In the genomic region with DNA sequence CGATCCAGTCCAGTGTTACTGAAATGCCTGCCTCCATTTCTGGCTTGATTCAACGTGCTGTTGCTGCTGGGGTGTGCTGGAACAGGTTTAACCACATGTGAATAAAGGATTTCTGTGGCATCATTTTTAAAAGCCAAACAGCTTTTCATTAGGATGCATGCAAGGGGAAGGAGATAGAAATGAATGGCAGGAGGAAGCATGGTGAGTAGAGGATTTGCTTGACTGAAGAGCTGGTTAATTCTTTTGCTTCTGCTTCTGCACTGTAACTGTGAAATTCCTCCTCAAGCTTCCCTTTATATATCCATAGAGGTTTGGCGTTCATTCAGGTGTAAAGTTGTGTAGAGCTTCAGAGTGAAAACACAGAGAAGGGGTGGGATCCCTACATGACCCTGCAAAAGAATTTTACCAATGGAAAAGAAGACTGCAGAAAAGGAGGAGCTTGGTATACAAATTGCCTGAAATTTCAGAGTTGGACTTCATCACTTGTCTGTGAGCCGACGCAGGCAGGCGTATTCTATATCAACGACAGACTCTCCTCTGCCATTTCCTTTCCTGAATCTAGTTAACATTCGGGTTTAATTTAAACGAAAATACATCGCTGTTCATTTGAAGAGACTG, we compare ENCODE assay signal across 9 cellular contexts. TPM values are rescaled to one million over a fixed set of nuclear protein-coding genes. Genes with fewer than 3 reads are reported as not detected.
DNase-seq lines count a peak whose midpoint lies in the region; ATAC-seq and TF ChIP-seq lines count a peak whose summit lies in the region.
"Had no signal": no experiment of that assay in that cellular context is flagged by ENCODE, and none has a peak within 500 bp of the region (broad histone marks: within the 10 kb centered on the region; RNA-seq: fewer than 3 reads in every experiment).

A gene with protein sequence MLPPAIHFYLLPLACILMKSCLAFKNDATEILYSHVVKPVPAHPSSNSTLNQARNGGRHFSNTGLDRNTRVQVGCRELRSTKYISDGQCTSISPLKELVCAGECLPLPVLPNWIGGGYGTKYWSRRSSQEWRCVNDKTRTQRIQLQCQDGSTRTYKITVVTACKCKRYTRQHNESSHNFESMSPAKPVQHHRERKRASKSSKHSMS (minus strand): TSS at position 270 of the 618 bp plus-strand sequence. CDS start 70 bp downstream, at position 200.

- TF ChIP-seq CTCF in CD4-positive, alpha-beta T cell (IDR thresholded peaks at IDR 0.05): no peak
- no peak for TF ChIP-seq CTCF in epithelial cell of esophagus (IDR thresholded peaks at IDR 0.05; ENCODE audit: insufficient read depth, low read depth, low read length, missing control alignments)

- H3K9me3 ChIP-seq in CD4-positive, alpha-beta T cell (ENCODE audit: control insufficient read depth, low read length): no peaks in the 10 kb centered on the region

- H3K27ac Mint-ChIP-seq in CD4-positive, alpha-beta T cell: no peak within 1 kb of the TSS
- peak within 1 kb of the TSS in 2 of 10 donors; percentile 29 to 61 for H3K27ac Mint-ChIP-seq in naive thymus-derived CD8-positive, alpha-beta T cell
- no peak within 1 kb of the TSS for H3K27ac Mint-ChIP-seq in stimulated activated naive CD8-positive, alpha-beta T cell treated with anti-CD3 and anti-CD28 coated beads, Interleukin-15, amount 100 ng/mL, for 72 hours

- intact Hi-C loops in CD4-positive, alpha-beta T cell (cut with DNase I, micrococcal nuclease): no loop called here

- no peak for DNase-seq in CD4-positive, alpha-beta T cell
- DNase-seq in NCI-H446 treated with DMSO at 0.1 percent for 48 hours (lab: John Stamatoyannopoulos, UW) (peak; percentile 57), epithelial cell of esophagus (ENCODE audit: low read depth) (peak; percentile 59), NCI-H345 (lab: John Stamatoyannopoulos, UW) (no peak)
- no peak for DNase-seq in naive thymus-derived CD8-positive, alpha-beta T cell
- DNase-seq in stimulated activated naive CD8-positive, alpha-beta T cell treated with anti-CD3 and anti-CD28 coated beads, Interleukin-15, amount 100 ng/mL, for 72 hours: no peak
- DNase-seq in stimulated activated CD4-positive, alpha-beta T cell treated with anti-CD3 and anti-CD28 coated beads, Interleukin-2, amount 100 ng/mL, for 48 hours: no peak
- DNase-seq: activated CD4-positive, alpha-beta T cell treated with anti-CD3 and anti-CD28 coated beads, Interleukin-2, amount 50 U/mL, for 48 hours had no signal

- no peak within 1 kb of the TSS for H3K4me3 ChIP-seq in epithelial cell of esophagus (ENCODE audit: low read length)

- no peaks in the 10 kb centered on the region for H3K36me3 Mint-ChIP-seq in CD4-positive, alpha-beta T cell (ENCODE audit: low read depth)
- H3K36me3 Mint-ChIP-seq in naive thymus-derived CD8-positive, alpha-beta T cell: peaks cover 0 to 2% (median 0%) of the 10 kb centered on the region in 3 donors

- H3K4me3 Mint-ChIP-seq in CD4-positive, alpha-beta T cell: peak within 1 kb of the TSS; percentile 36
- peak within 1 kb of the TSS in 9 of 10 donors; percentile 4 to 56 (median 42) for H3K4me3 Mint-ChIP-seq in naive thymus-derived CD8-positive, alpha-beta T cell
- H3K4me3 Mint-ChIP-seq in stimulated activated naive CD8-positive, alpha-beta T cell treated with anti-CD3 and anti-CD28 coated beads, Interleukin-15, amount 100 ng/mL, for 72 hours: no peak within 1 kb of the TSS

- H3K27me3 ChIP-seq in CD4-positive, alpha-beta T cell (ENCODE audit: control insufficient read depth, insufficient read depth, low read length): peaks cover 4% of the 10 kb centered on the region

- POLR2A ChIA-PET in CD4-positive, alpha-beta T cell (lab: Charles Lee): interaction anchor here (1.1 to 1.6 kb wide), 2 partner anchors 14 to 181 kb away, joined by 3 to 4 read pairs; no protein-coding TSS in a partner anchor
- POLR2A ChIA-PET in naive thymus-derived CD8-positive, alpha-beta T cell (lab: Charles Lee): interaction anchor here (0.6 kb wide), 1 partner anchor 247 kb away, joined by 6 read pairs; no protein-coding TSS in a partner anchor

- H3K4me1 Mint-ChIP-seq in CD4-positive, alpha-beta T cell (ENCODE audit: low read depth): peaks cover 7% of the 10 kb centered on the region
- H3K4me1 Mint-ChIP-seq in naive thymus-derived CD8-positive, alpha-beta T cell: peaks cover 0 to 9% (median 4%) of the 10 kb centered on the region in 4 donors
- H3K4me1 Mint-ChIP-seq in stimulated activated naive CD8-positive, alpha-beta T cell treated with anti-CD3 and anti-CD28 coated beads, Interleukin-15, amount 100 ng/mL, for 72 hours: no peaks in the 10 kb centered on the region

- peaks cover 12% of the 10 kb centered on the region for H3K27me3 Mint-ChIP-seq in CD4-positive, alpha-beta T cell
- peaks cover 0 to 4% (median 3%) of the 10 kb centered on the region in 5 donors for H3K27me3 Mint-ChIP-seq in naive thymus-derived CD8-positive, alpha-beta T cell
- peaks cover 14% of the 10 kb centered on the region for H3K27me3 Mint-ChIP-seq in stimulated activated naive CD8-positive, alpha-beta T cell treated with anti-CD3 and anti-CD28 coated beads, Interleukin-15, amount 100 ng/mL, for 72 hours

- no peaks in the 10 kb centered on the region for H3K9me3 Mint-ChIP-seq in CD4-positive, alpha-beta T cell
- no peaks in the 10 kb centered on the region for H3K9me3 Mint-ChIP-seq in naive thymus-derived CD8-positive, alpha-beta T cell
- H3K9me3 Mint-ChIP-seq in stimulated activated naive CD8-positive, alpha-beta T cell treated with anti-CD3 and anti-CD28 coated beads, Interleukin-15, amount 100 ng/mL, for 72 hours: no peaks in the 10 kb centered on the region

- H3K27ac ChIP-seq in CD4-positive, alpha-beta T cell (ENCODE audit: low read depth, low read length): no peak within 1 kb of the TSS

- ATAC-seq in CD4-positive, alpha-beta T cell (ENCODE audit: poor library complexity): no peak
- peak in 1 of 2 donors; percentile 55 for ATAC-seq in naive thymus-derived CD8-positive, alpha-beta T cell
- ATAC-seq in stimulated activated naive CD8-positive, alpha-beta T cell treated with anti-CD3 and anti-CD28 coated beads, Interleukin-15, amount 100 ng/mL, for 72 hours: no peak
- ATAC-seq in GM18870 (IDR thresholded peaks at IDR 0.05; ENCODE audit: unreplicated experiment): no peak

- CTCF ChIA-PET in CD4-positive, alpha-beta T cell (lab: Charles Lee): interaction anchor here (0.9 kb wide), 1 partner anchor 49 kb away, joined by 4 read pairs; no protein-coding TSS in a partner anchor

RNA-seq across cellular contexts. Expression of the gene that starts here (rescaled TPM):
- total RNA-seq in CD4-positive, alpha-beta T cell: not detected
- total RNA-seq in naive thymus-derived CD8-positive, alpha-beta T cell: not detected
- polyA plus RNA-seq in naive thymus-derived CD8-positive, alpha-beta T cell: not detected

Comparison
In these comparisons a context has a peak if more than half of its experiments do, and no peak if none do; other contexts are left out.
1. DNase-seq: peak in NCI-H446 treated with DMSO at 0.1 percent for 48 hours (single experiment) and epithelial cell of esophagus (single experiment); none in CD4-positive, alpha-beta T cell (0 of 10), naive thymus-derived CD8-positive, alpha-beta T cell (0 of 10), NCI-H345 (single experiment), stimulated activated naive CD8-positive, alpha-beta T cell treated with anti-CD3 and anti-CD28 coated beads, Interleukin-15, amount 100 ng/mL, for 72 hours (0 of 2) and stimulated activated CD4-positive, alpha-beta T cell treated with anti-CD3 and anti-CD28 coated beads, Interleukin-2, amount 100 ng/mL, for 48 hours (0 of 2).
2. H3K4me3 Mint-ChIP-seq: peak in CD4-positive, alpha-beta T cell (single experiment) and naive thymus-derived CD8-positive, alpha-beta T cell (9 of 10); none in stimulated activated naive CD8-positive, alpha-beta T cell treated with anti-CD3 and anti-CD28 coated beads, Interleukin-15, amount 100 ng/mL, for 72 hours (0 of 2).